ENCODE assay signal across 10 cellular contexts in genomic region chr15:52255935-52256334, GRCh38. TPM values are rescaled to one million over a fixed set of nuclear protein-coding genes. Genes with fewer than 3 reads are reported as not detected.
DNase-seq lines count a peak whose midpoint lies in the region; ATAC-seq and TF ChIP-seq lines count a peak whose summit lies in the region.
"Had no signal": no experiment of that assay in that cellular context is flagged by ENCODE, and none has a peak within 500 bp of the region (broad histone marks: within the 10 kb centered on the region; RNA-seq: fewer than 3 reads in every experiment).

No MANE protein-coding gene starts in this region.

- TF ChIP-seq EP300 in neural cell (conservative IDR thresholded peaks at IDR 0.05; ENCODE audit: poor library complexity, severe bottlenecking) = no peak

- TF ChIP-seq CTCF in neural cell (IDR thresholded peaks at IDR 0.05; ENCODE audit: poor library complexity, severe bottlenecking) (no peak), spleen (IDR thresholded peaks at IDR 0.05 in 8 of 11, conservative IDR thresholded peaks at IDR 0.05 in 3 of 11) (no peak)

- H3K27me3 ChIP-seq in neural cell (ENCODE audit: insufficient read depth, low read depth, low read length) (no peaks in the 10 kb centered on the region), spleen (replicated peaks in 1 of 7) (no peaks in the 10 kb centered on the region)
- H3K27me3 ChIP-seq: thyroid gland had no signal

- peak overlapping the region; percentile 18 for H3K9ac ChIP-seq in neural cell (ENCODE audit: low read length)

- 67 to 78% (median 72%) methylated on average over 6 of the region's 6 CpGs for whole genome bisulfite sequencing in spleen, 5 donors

- H2AFZ ChIP-seq in neural cell (ENCODE audit: low read depth, low read length) = peak overlapping the region; percentile 5

- no peak overlapping the region for H3K4me2 ChIP-seq in neural cell (ENCODE audit: low read length)

- H3K36me3 ChIP-seq in neural cell (ENCODE audit: insufficient read depth, low read length) (no peaks in the 10 kb centered on the region), spleen (peaks cover 0 to 6% (median 0%) of the 10 kb centered on the region in 6 donors)

- H3K27ac ChIP-seq in caudate nucleus (ENCODE audit: low read depth, low read length) (peak overlapping the region; percentile 1), neural cell (ENCODE audit: low read length) (no peak overlapping the region), spleen (no peak overlapping the region)

- no peaks in the 10 kb centered on the region for H4K20me1 ChIP-seq in neural cell (ENCODE audit: insufficient read depth)

- ATAC-seq in GM18517 (IDR thresholded peaks at IDR 0.05; ENCODE audit: unreplicated experiment) = peak; percentile 13
- ATAC-seq in GM21576 (IDR thresholded peaks at IDR 0.05; ENCODE audit: unreplicated experiment) = no peak

- no peaks in the 10 kb centered on the region for H3K9me2 ChIP-seq in neural cell (ENCODE audit: insufficient read depth, low read length)

- H3F3A ChIP-seq in neural cell (ENCODE audit: insufficient read depth, low read length, poor library complexity, severe bottlenecking) = no peaks in the 10 kb centered on the region

- H3K79me2 ChIP-seq in neural cell (replicated peaks; ENCODE audit: insufficient read depth, low read length) = no peaks in the 10 kb centered on the region

- H3K4me3 ChIP-seq in neural cell (ENCODE audit: low read length) (no peak overlapping the region), spleen (no peak overlapping the region)
- H3K4me3 ChIP-seq: thyroid gland had no signal

- no peak for TF ChIP-seq RAD21 in neural cell (conservative IDR thresholded peaks at IDR 0.05)

- H3K9me3 ChIP-seq in neural cell (ENCODE audit: low read length) (no peaks in the 10 kb centered on the region), spleen (no peaks in the 10 kb centered on the region)
- H3K9me3 ChIP-seq: thyroid gland had no signal

- intact Hi-C loops in spleen (cut with DNase I; ENCODE audit: low total_unique reads) = loop anchor here (5.0 kb wide), 1 partner anchor 476 kb away; no protein-coding TSS in a partner anchor

- H3K4me1 ChIP-seq in spleen = peaks cover 0 to 26% (median 12%) of the 10 kb centered on the region in 6 donors

- DNase-seq in NCI-H526 treated with DMSO at 0.1 percent for 48 hours (lab: John Stamatoyannopoulos, UW) = peak; percentile 54
- peak in 1 of 61 donors; percentile 92 for DNase-seq in caudate nucleus (lab: John Stamatoyannopoulos, UW)
- no peak for DNase-seq in stimulated activated CD4-positive, alpha-beta T cell treated with anti-CD3 and anti-CD28 coated beads, Interleukin-2, amount 100 ng/mL, for 48 hours
- no peak for DNase-seq in stimulated activated CD4-positive, alpha-beta T cell treated with anti-CD3 and anti-CD28 coated beads, Interleukin-1b, Interleukin-23, amount 100 ng/mL, for 48 hours
- DNase-seq in spleen = no peak
- DNase-seq: NCI-H187 treated with DMSO at 0.1 percent for 48 hours had no signal

- TF ChIP-seq POLR2A in spleen (IDR thresholded peaks at IDR 0.05) = no peak

TF ChIP-seq in neural cell, 6 proteins besides CTCF, POLR2A, EP300 and RAD21:
- no peak for TF ChIP-seq EZH2 (IDR thresholded peaks at IDR 0.05; ENCODE audit: borderline replicate concordance, insufficient read depth, low read length, poor library complexity, severe bottlenecking)
- no peak for TF ChIP-seq SMC3 (conservative IDR thresholded peaks at IDR 0.05; ENCODE audit: poor library complexity)
- no peak for TF ChIP-seq REST (IDR thresholded peaks at IDR 0.05; ENCODE audit: borderline replicate concordance)
- no peak for TF ChIP-seq TAF1 (IDR thresholded peaks at IDR 0.05; ENCODE audit: low read depth)
- TF ChIP-seq POLR2AphosphoS5 (IDR thresholded peaks at IDR 0.05) = no peak
- TF ChIP-seq MXI1 (conservative IDR thresholded peaks at IDR 0.05; ENCODE audit: poor library complexity, severe bottlenecking) = no peak

RNA-seq across cellular contexts. Expression of gene MYO5C, which starts 39.7 kb away (rescaled TPM):
- polyA plus RNA-seq in neural cell (0.44 and 0.77 TPM in 2 replicates), spleen (1 to 10 TPM in 2 of 3 donors, under 1 TPM in 1; 0.53 to 2.2 (median 2.2) TPM)
- 2.2 and 2.7 TPM in 2 replicates for polyA minus RNA-seq in neural cell
- 10 to 100 TPM in 6 of 7 donors, 1 to 10 TPM in 1; 6.2 to 23.4 (median 16.2) TPM for total RNA-seq in spleen
